Comparison of ENCODE assay signal across 1 cellular context in the genomic region with DNA sequence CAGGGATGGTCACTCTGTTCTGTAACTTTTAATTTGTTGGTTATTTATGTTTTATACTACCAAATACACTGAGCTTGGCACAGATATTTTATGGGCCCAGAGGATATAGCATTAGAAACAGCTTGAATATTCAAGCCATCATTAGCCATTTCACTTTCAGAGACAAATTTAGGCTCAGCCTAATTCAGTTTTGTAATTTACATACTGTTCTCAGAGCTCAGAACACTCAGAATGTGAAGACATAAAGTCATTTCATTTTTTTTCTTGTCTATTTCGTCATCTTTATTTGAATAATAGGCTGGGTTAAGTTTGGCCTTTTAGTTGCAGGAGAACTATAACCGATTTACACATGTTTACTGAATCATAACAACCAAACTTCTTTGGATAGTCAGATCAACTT.
TF ChIP-seq lines count a peak whose summit lies in the region.

No MANE protein-coding gene starts in this region.

TF ChIP-seq in WTC11, 78 proteins besides CTCF, POLR2A, EP300 and RAD21 (continued from another document):
- TF ChIP-seq, protein P1, sequence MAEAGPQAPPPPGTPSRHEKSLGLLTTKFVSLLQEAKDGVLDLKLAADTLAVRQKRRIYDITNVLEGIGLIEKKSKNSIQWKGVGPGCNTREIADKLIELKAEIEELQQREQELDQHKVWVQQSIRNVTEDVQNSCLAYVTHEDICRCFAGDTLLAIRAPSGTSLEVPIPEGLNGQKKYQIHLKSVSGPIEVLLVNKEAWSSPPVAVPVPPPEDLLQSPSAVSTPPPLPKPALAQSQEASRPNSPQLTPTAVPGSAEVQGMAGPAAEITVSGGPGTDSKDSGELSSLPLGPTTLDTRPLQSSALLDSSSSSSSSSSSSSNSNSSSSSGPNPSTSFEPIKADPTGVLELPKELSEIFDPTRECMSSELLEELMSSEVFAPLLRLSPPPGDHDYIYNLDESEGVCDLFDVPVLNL (CRISPR knock-in tag; IDR thresholded peaks at IDR 0.05; ENCODE audit: borderline replicate concordance, low read depth) = no peak
- TF ChIP-seq TEAD1 (CRISPR knock-in tag; IDR thresholded peaks at IDR 0.05) = no peak
- TF ChIP-seq, protein P2, sequence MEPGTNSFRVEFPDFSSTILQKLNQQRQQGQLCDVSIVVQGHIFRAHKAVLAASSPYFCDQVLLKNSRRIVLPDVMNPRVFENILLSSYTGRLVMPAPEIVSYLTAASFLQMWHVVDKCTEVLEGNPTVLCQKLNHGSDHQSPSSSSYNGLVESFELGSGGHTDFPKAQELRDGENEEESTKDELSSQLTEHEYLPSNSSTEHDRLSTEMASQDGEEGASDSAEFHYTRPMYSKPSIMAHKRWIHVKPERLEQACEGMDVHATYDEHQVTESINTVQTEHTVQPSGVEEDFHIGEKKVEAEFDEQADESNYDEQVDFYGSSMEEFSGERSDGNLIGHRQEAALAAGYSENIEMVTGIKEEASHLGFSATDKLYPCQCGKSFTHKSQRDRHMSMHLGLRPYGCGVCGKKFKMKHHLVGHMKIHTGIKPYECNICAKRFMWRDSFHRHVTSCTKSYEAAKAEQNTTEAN (CRISPR knock-in tag; IDR thresholded peaks at IDR 0.05) = no peak
- TF ChIP-seq ZNF396 (CRISPR knock-in tag; IDR thresholded peaks at IDR 0.05; ENCODE audit: borderline replicate concordance) = no peak
- TF ChIP-seq ZBTB21 (CRISPR knock-in tag; IDR thresholded peaks at IDR 0.05; ENCODE audit: borderline replicate concordance) = no peak
- TF ChIP-seq, protein P3, sequence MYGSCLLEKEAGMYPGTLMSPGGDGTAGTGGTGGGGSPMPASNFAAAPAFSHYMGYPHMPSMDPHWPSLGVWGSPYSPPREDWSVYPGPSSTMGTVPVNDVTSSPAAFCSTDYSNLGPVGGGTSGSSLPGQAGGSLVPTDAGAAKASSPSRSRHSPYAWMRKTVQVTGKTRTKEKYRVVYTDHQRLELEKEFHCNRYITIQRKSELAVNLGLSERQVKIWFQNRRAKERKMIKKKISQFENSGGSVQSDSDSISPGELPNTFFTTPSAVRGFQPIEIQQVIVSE (CRISPR knock-in tag; IDR thresholded peaks at IDR 0.05; ENCODE audit: borderline replicate concordance) = no peak
- TF ChIP-seq, protein P4, sequence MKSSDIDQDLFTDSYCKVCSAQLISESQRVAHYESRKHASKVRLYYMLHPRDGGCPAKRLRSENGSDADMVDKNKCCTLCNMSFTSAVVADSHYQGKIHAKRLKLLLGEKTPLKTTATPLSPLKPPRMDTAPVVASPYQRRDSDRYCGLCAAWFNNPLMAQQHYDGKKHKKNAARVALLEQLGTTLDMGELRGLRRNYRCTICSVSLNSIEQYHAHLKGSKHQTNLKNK (CRISPR knock-in tag; IDR thresholded peaks at IDR 0.05) = no peak
- TF ChIP-seq, protein P5, sequence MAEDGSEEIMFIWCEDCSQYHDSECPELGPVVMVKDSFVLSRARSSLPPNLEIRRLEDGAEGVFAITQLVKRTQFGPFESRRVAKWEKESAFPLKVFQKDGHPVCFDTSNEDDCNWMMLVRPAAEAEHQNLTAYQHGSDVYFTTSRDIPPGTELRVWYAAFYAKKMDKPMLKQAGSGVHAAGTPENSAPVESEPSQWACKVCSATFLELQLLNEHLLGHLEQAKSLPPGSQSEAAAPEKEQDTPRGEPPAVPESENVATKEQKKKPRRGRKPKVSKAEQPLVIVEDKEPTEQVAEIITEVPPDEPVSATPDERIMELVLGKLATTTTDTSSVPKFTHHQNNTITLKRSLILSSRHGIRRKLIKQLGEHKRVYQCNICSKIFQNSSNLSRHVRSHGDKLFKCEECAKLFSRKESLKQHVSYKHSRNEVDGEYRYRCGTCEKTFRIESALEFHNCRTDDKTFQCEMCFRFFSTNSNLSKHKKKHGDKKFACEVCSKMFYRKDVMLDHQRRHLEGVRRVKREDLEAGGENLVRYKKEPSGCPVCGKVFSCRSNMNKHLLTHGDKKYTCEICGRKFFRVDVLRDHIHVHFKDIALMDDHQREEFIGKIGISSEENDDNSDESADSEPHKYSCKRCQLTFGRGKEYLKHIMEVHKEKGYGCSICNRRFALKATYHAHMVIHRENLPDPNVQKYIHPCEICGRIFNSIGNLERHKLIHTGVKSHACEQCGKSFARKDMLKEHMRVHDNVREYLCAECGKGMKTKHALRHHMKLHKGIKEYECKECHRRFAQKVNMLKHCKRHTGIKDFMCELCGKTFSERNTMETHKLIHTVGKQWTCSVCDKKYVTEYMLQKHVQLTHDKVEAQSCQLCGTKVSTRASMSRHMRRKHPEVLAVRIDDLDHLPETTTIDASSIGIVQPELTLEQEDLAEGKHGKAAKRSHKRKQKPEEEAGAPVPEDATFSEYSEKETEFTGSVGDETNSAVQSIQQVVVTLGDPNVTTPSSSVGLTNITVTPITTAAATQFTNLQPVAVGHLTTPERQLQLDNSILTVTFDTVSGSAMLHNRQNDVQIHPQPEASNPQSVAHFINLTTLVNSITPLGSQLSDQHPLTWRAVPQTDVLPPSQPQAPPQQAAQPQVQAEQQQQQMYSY (CRISPR knock-in tag; IDR thresholded peaks at IDR 0.05) = no peak
- TF ChIP-seq, protein P6, sequence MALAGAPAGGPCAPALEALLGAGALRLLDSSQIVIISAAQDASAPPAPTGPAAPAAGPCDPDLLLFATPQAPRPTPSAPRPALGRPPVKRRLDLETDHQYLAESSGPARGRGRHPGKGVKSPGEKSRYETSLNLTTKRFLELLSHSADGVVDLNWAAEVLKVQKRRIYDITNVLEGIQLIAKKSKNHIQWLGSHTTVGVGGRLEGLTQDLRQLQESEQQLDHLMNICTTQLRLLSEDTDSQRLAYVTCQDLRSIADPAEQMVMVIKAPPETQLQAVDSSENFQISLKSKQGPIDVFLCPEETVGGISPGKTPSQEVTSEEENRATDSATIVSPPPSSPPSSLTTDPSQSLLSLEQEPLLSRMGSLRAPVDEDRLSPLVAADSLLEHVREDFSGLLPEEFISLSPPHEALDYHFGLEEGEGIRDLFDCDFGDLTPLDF (CRISPR knock-in tag; IDR thresholded peaks at IDR 0.05) = no peak
- TF ChIP-seq ZNF121 (CRISPR knock-in tag; IDR thresholded peaks at IDR 0.05) = no peak
- no peak for TF ChIP-seq ZNF263 (CRISPR knock-in tag; IDR thresholded peaks at IDR 0.05; ENCODE audit: low read depth)
- TF ChIP-seq FOXJ3 (CRISPR knock-in tag; IDR thresholded peaks at IDR 0.05; ENCODE audit: borderline replicate concordance) = no peak
- TF ChIP-seq, protein P7, sequence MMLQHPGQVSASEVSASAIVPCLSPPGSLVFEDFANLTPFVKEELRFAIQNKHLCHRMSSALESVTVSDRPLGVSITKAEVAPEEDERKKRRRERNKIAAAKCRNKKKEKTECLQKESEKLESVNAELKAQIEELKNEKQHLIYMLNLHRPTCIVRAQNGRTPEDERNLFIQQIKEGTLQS (CRISPR knock-in tag; conservative IDR thresholded peaks at IDR 0.05) = no peak
